8 cellular contexts compared by ENCODE assay signal in the genomic region with DNA sequence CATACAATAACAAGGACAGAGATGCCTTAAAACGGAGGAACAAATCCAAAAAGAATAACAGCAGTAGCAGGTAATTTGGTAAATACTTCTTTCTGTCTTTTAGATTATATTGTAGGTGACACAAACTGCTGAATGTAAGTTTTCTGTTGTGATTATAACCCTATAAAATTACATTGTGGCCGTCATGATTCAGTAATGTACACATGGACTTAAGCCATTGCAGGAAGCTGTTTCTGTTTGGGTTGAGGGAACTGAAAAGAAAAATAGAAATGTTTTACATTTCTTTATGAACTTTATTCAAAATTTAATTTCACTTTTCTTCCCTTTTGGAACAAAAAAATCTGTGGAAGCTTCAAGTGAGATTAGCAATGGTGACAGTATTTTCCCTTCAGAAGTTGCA. TPM values are rescaled to one million over a fixed set of nuclear protein-coding genes. Genes with fewer than 3 reads are reported as not detected.
DNase-seq lines count a peak whose midpoint lies in the region; ATAC-seq and TF ChIP-seq lines count a peak whose summit lies in the region.

No MANE protein-coding gene starts in this region.

- WGBS in ectodermal cell, 2 experiments: 81 to 94% methylated on average over 2 of the region's 2 CpGs

- no peaks in the 10 kb centered on the region for H3K9me2 ChIP-seq in MM.1S (replicated peaks; ENCODE audit: insufficient read depth, low read length)

- DNase-seq in CD1c-positive myeloid dendritic cell (ENCODE audit: extremely low spot score) (peak; percentile 10), MM.1S (no peak), Kasumi-1 (lab: John Stamatoyannopoulos, UW) (no peak), NCI-H1048 (lab: John Stamatoyannopoulos, UW) (no peak)

- H2AFZ ChIP-seq in MM.1S (ENCODE audit: low read length) (peak overlapping the region; percentile 83; the same call in 1 of the 2 replicates), neuron (ENCODE audit: low read depth, low read length) (no peak overlapping the region)

- H3K9me3 ChIP-seq in MM.1S (replicated peaks; ENCODE audit: insufficient read depth, low read length): no peaks in the 10 kb centered on the region
- no peaks in the 10 kb centered on the region for H3K9me3 ChIP-seq in ectodermal cell (ENCODE audit: control insufficient read depth, low read length)
- no peaks in the 10 kb centered on the region for H3K9me3 ChIP-seq in neuron (ENCODE audit: low read length)

- H3K4me2 ChIP-seq in MM.1S (ENCODE audit: low read depth, low read length): peak overlapping the region; percentile 70

- peak overlapping the region; percentile 83; the same call in 1 of the 2 replicates for H3K9ac ChIP-seq in MM.1S (ENCODE audit: low read length)

- H3K27me3 ChIP-seq in MM.1S (replicated peaks; ENCODE audit: insufficient read depth, low read length) (no peaks in the 10 kb centered on the region), ectodermal cell (ENCODE audit: control insufficient read depth, insufficient read depth, low read length, poor library complexity, severe bottlenecking) (peaks cover 13% of the 10 kb centered on the region), neuron (ENCODE audit: insufficient read depth, low read length) (no peaks in the 10 kb centered on the region)

- H3K36me3 ChIP-seq in MM.1S (replicated peaks; ENCODE audit: insufficient read depth, low read length): no peaks in the 10 kb centered on the region
- H3K36me3 ChIP-seq in ectodermal cell (ENCODE audit: control insufficient read depth, insufficient read depth, low read length): no peaks in the 10 kb centered on the region
- peaks cover 13% of the 10 kb centered on the region for H3K36me3 ChIP-seq in neuron (ENCODE audit: insufficient read depth, low read length)

- ATAC-seq in HG03108 (IDR thresholded peaks at IDR 0.05; ENCODE audit: unreplicated experiment) (no peak), HG02798 (IDR thresholded peaks at IDR 0.05; ENCODE audit: poor library complexity, unreplicated experiment) (no peak)

- H3K79me2 ChIP-seq in MM.1S (ENCODE audit: low read length): peaks cover 16% of the 10 kb centered on the region; the same call in 1 of the 2 replicates

- H3K4me1 ChIP-seq in MM.1S (ENCODE audit: low read length) (peaks cover 12% of the 10 kb centered on the region; the same call in 1 of the 2 replicates), ectodermal cell (ENCODE audit: control insufficient read depth, insufficient read depth, low read length) (peaks cover 6% of the 10 kb centered on the region), neuron (ENCODE audit: insufficient read depth, low read length) (peaks cover 16% of the 10 kb centered on the region)

- no peaks in the 10 kb centered on the region for H4K20me1 ChIP-seq in MM.1S (ENCODE audit: insufficient read depth, low read length)

- H3F3A ChIP-seq in MM.1S (ENCODE audit: insufficient read depth, low read length): peaks cover 16% of the 10 kb centered on the region; the same call in 1 of the 2 replicates

- peak overlapping the region; percentile 84 for H3K4me3 ChIP-seq in MM.1S (ENCODE audit: low read length)
- H3K4me3 ChIP-seq in ectodermal cell (ENCODE audit: insufficient read depth, low read depth, low read length): peak overlapping the region; percentile 92
- H3K4me3 ChIP-seq in neuron (ENCODE audit: low read length): peak overlapping the region; percentile 77

- H3K27ac ChIP-seq in MM.1S (ENCODE audit: low read length): no peak overlapping the region
- no peak overlapping the region for H3K27ac ChIP-seq in ectodermal cell (ENCODE audit: insufficient read depth, low read depth, low read length, poor library complexity, severe bottlenecking)

- no peak for TF ChIP-seq CTCF in MM.1S (IDR thresholded peaks at IDR 0.05; ENCODE audit: low read length)

RNA-seq across cellular contexts. Expression of a gene that starts 1.2 kb away (rescaled TPM):
- 5.1 TPM for polyA plus RNA-seq in ectodermal cell (2013, experiment 1 of 4)
- polyA plus RNA-seq in ectodermal cell (2013, experiment 2 of 4): 4.7 TPM
- polyA plus RNA-seq in ectodermal cell (2013, experiment 3 of 4): 3.7 TPM
- polyA plus RNA-seq in ectodermal cell (2013, experiment 4 of 4): 3.6 TPM

RNA-seq across cellular contexts. Expression of a gene that starts 22.4 kb away (rescaled TPM):
- 63.7 TPM for polyA plus RNA-seq in ectodermal cell (2013, experiment 1 of 4)
- polyA plus RNA-seq in ectodermal cell (2013, experiment 2 of 4): 59.5 TPM
- 42.8 TPM for polyA plus RNA-seq in ectodermal cell (2013, experiment 3 of 4)
- polyA plus RNA-seq in ectodermal cell (2013, experiment 4 of 4): 52.6 TPM

RNA-seq across cellular contexts. Expression of a gene that starts 45.3 kb away (rescaled TPM):
- 2.8 TPM for polyA plus RNA-seq in ectodermal cell (2013, experiment 1 of 4)
- 1.8 TPM for polyA plus RNA-seq in ectodermal cell (2013, experiment 2 of 4)
- polyA plus RNA-seq in ectodermal cell (2013, experiment 3 of 4): 1.3 TPM
- polyA plus RNA-seq in ectodermal cell (2013, experiment 4 of 4): 1.3 TPM
